In the genomic region with DNA sequence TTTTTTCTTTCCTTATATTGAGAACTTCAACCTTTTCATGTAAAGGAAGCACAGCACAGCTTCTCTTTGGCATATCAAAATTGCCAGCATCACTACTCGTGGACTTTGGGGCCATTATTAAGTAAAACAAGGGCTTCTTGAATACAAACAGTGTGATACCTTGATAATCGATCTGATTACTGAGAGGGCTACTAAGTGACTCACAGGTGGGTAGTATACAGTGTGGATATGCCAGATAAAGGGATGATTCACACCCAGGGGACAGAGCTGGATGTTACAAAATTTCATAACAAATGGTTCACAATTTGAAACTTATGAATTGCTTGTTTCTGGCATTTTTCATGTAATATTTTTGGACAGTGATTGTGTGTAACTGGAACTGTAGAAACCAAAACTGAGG, we compare ENCODE assay signal across 11 cellular contexts. TPM values are rescaled to one million over a fixed set of nuclear protein-coding genes. Genes with fewer than 3 reads are reported as not detected.
DNase-seq lines count a peak whose midpoint lies in the region; ATAC-seq and TF ChIP-seq lines count a peak whose summit lies in the region.
"Had no signal": no experiment of that assay in that cellular context is flagged by ENCODE, and none has a peak within 500 bp of the region (broad histone marks: within the 10 kb centered on the region; RNA-seq: fewer than 3 reads in every experiment).

No MANE protein-coding gene starts in this region.

- no peak for ATAC-seq in WTC11

- H3K4me3 ChIP-seq in DOHH2 (ENCODE audit: low read length): peak overlapping the region; percentile 52

- H3K27me3 ChIP-seq in DOHH2 (ENCODE audit: control insufficient read depth, low read length): no peaks in the 10 kb centered on the region

- no peaks in the 10 kb centered on the region for H3K9me2 ChIP-seq in DOHH2 (replicated peaks; ENCODE audit: control insufficient read depth, low read length)

- H3K27ac ChIP-seq in 22Rv1 (0 out of 2 replicates have a peak overlapping the region, but pooled peaks have one; percentile 52), DOHH2 (ENCODE audit: low read depth, low read length) (peak overlapping the region; percentile 77)

- peak overlapping the region; percentile 60 for H3K4me2 ChIP-seq in DOHH2 (ENCODE audit: low read length)

- peaks cover 84% of the 10 kb centered on the region for H3K4me1 ChIP-seq in DOHH2 (ENCODE audit: control insufficient read depth, low read length)

- H3F3A ChIP-seq in DOHH2 (ENCODE audit: control insufficient read depth, insufficient read depth): peaks cover 30% of the 10 kb centered on the region

- no peak overlapping the region for H3K4me3 Mint-ChIP-seq in WTC11

- 0 out of 2 replicates have a peak, but pooled peaks cover 2% of the 10 kb centered on the region for H3K4me1 Mint-ChIP-seq in WTC11

- H3K36me3 ChIP-seq in DOHH2 (ENCODE audit: control insufficient read depth, low read length): peaks cover 86% of the 10 kb centered on the region

- H3K27ac Mint-ChIP-seq in WTC11: peak overlapping the region; percentile 4

- DNase-seq in WTC11 (ENCODE audit: low spot score) (no peak), fibroblast of peridontal ligament (ENCODE audit: extremely low read depth) (peak; percentile 64), COLO829 (ENCODE audit: low spot score) (no peak), cerebellar cortex (ENCODE audit: low spot score) (no peak), HEK293T (ENCODE audit: extremely low spot score) (no peak), MV-4-11 (lab: John Stamatoyannopoulos, UW) (no peak)
- DNase-seq: activated CD8-positive, alpha-beta memory T cell treated with anti-CD3 and anti-CD28 coated beads, Interleukin-2, amount 50 U/mL, for 4 hours; Karpas-422 had no signal

- POLR2A ChIA-PET in WTC11 (lab: Charles Lee): no interaction called here
- POLR2A ChIA-PET in HEK293T (lab: Yijun Ruan, JAX): interaction anchor here (1.4 kb wide), 1 partner anchor 16 kb away, joined by 3 read pairs; the partner anchor contains the start of gene HDAC1

- H3K9me3 ChIP-seq in DOHH2 (ENCODE audit: control insufficient read depth, insufficient read depth, low read length): no peaks in the 10 kb centered on the region

- no peaks in the 10 kb centered on the region for H3K27me3 Mint-ChIP-seq in WTC11 (ENCODE audit: low read depth)

- no peaks in the 10 kb centered on the region for H4K20me1 ChIP-seq in DOHH2 (ENCODE audit: control insufficient read depth, insufficient read depth, low read depth, low read length)

- peaks cover 37% of the 10 kb centered on the region for H3K36me3 Mint-ChIP-seq in WTC11

- TF ChIP-seq CTCF in 22Rv1 (IDR thresholded peaks at IDR 0.05) (no peak), DOHH2 (IDR thresholded peaks at IDR 0.05; ENCODE audit: low read depth, low read length, poor library complexity, severe bottlenecking) (no peak), WTC11 (IDR thresholded peaks at IDR 0.05) (no peak)

- H3K79me2 ChIP-seq in DOHH2 (ENCODE audit: control insufficient read depth, low read length): peaks cover 100% of the 10 kb centered on the region

- peaks cover 10% of the 10 kb centered on the region; the same call in 1 of the 2 replicates for H3K9me3 Mint-ChIP-seq in WTC11

- CTCF ChIA-PET in WTC11 (lab: Charles Lee): interaction anchor here (1.5 kb wide), 1 partner anchor 9 kb away, joined by 6 read pairs; no protein-coding TSS in a partner anchor
- CTCF ChIA-PET in HEK293T (lab: Yijun Ruan, JAX): no interaction called here

TF ChIP-seq in WTC11, 78 proteins besides CTCF, POLR2A, EP300 and RAD21 (continues in another document):
- TF ChIP-seq PRDM15 (CRISPR knock-in tag; IDR thresholded peaks at IDR 0.05): no peak
- TF ChIP-seq, protein P1, sequence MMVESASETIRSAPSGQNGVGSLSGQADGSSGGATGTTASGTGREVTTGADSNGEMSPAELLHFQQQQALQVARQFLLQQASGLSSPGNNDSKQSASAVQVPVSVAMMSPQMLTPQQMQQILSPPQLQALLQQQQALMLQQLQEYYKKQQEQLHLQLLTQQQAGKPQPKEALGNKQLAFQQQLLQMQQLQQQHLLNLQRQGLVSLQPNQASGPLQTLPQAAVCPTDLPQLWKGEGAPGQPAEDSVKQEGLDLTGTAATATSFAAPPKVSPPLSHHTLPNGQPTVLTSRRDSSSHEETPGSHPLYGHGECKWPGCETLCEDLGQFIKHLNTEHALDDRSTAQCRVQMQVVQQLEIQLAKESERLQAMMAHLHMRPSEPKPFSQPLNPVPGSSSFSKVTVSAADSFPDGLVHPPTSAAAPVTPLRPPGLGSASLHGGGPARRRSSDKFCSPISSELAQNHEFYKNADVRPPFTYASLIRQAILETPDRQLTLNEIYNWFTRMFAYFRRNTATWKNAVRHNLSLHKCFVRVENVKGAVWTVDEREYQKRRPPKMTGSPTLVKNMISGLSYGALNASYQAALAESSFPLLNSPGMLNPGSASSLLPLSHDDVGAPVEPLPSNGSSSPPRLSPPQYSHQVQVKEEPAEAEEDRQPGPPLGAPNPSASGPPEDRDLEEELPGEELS (CRISPR knock-in tag; IDR thresholded peaks at IDR 0.05): no peak
- no peak for TF ChIP-seq NFATC4 (CRISPR knock-in tag; IDR thresholded peaks at IDR 0.05)

TF ChIP-seq in HEK293T, 16 proteins besides CTCF, POLR2A, EP300 and RAD21:
- no peak for TF ChIP-seq HDGF (IDR thresholded peaks at IDR 0.05; ENCODE audit: borderline replicate concordance)
- no peak for TF ChIP-seq FOXK2 (IDR thresholded peaks at IDR 0.05)
- no peak for TF ChIP-seq ELF4 (IDR thresholded peaks at IDR 0.05)
- no peak for TF ChIP-seq BHLHE40 (IDR thresholded peaks at IDR 0.05; ENCODE audit: borderline replicate concordance)
- TF ChIP-seq SUZ12 (IDR thresholded peaks at IDR 0.05): no peak
- TF ChIP-seq ARNT (IDR thresholded peaks at IDR 0.05): no peak
- TF ChIP-seq, protein P2, sequence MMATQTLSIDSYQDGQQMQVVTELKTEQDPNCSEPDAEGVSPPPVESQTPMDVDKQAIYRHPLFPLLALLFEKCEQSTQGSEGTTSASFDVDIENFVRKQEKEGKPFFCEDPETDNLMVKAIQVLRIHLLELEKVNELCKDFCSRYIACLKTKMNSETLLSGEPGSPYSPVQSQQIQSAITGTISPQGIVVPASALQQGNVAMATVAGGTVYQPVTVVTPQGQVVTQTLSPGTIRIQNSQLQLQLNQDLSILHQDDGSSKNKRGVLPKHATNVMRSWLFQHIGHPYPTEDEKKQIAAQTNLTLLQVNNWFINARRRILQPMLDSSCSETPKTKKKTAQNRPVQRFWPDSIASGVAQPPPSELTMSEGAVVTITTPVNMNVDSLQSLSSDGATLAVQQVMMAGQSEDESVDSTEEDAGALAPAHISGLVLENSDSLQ (IDR thresholded peaks at IDR 0.05): no peak
- no peak for TF ChIP-seq NFRKB (IDR thresholded peaks at IDR 0.05)
- no peak for TF ChIP-seq FOXM1 (IDR thresholded peaks at IDR 0.05; ENCODE audit: borderline replicate concordance)
- no peak for TF ChIP-seq L3MBTL2 (conservative IDR thresholded peaks at IDR 0.05)
- no peak for TF ChIP-seq ZNF384 (IDR thresholded peaks at IDR 0.05)
- no peak for TF ChIP-seq LEF1 (IDR thresholded peaks at IDR 0.05; ENCODE audit: borderline replicate concordance)
- TF ChIP-seq SP1 (IDR thresholded peaks at IDR 0.05): no peak
- TF ChIP-seq TARDBP (IDR thresholded peaks at IDR 0.05): no peak
- TF ChIP-seq CTBP1 (IDR thresholded peaks at IDR 0.05; ENCODE audit: borderline replicate concordance): no peak
- TF ChIP-seq FOXA1 (IDR thresholded peaks at IDR 0.05): no peak

RNA-seq across cellular contexts. Expression of gene HDAC1, which starts 15.4 kb away (rescaled TPM):
- 108 to 120 TPM (median 119 TPM) in 3 replicates for total RNA-seq in WTC11 (2021)

RNA-seq across cellular contexts. Expression of gene MARCKSL1, which starts 28.7 kb away (rescaled TPM):
- 442 to 450 TPM (median 443 TPM) in 3 replicates for total RNA-seq in WTC11 (2021)

RNA-seq across cellular contexts. Expression of gene FAM229A, which starts 55.0 kb away (rescaled TPM):
- 6.7 to 10.4 TPM (median 9.4 TPM) in 3 replicates for total RNA-seq in WTC11 (2021)

RNA-seq across cellular contexts. Expression of gene TSSK3, which starts 55.0 kb away (rescaled TPM):
- 1.2 to 2.9 TPM (median 1.7 TPM) in 3 replicates for total RNA-seq in WTC11 (2021)
- total RNA-seq: epithelial cell of proximal tubule had no signal

RNA-seq across cellular contexts. Expression of gene LCK, which starts 56.2 kb away (rescaled TPM):
- total RNA-seq in WTC11 (2021): 51.0 to 60.5 TPM (median 57.0 TPM) in 3 replicates
